ENCODE assay signal across 1 cellular context in genomic region chr14:66105819-66106218, GRCh38.
TF ChIP-seq lines count a peak whose summit lies in the region.

No MANE protein-coding gene starts in this region.

TF ChIP-seq in GM12878, 131 proteins besides CTCF, POLR2A, EP300 and RAD21:
- no peak for TF ChIP-seq CEBPB (IDR thresholded peaks at IDR 0.05; ENCODE audit: borderline replicate concordance in 1 of 2, low read depth in 2 of 2, low read length in 2 of 2)
- TF ChIP-seq YY1 (IDR thresholded peaks at IDR 0.05; ENCODE audit: low read depth, low read length) = no peak
- no peak for TF ChIP-seq ZSCAN29 (IDR thresholded peaks at IDR 0.05)
- no peak for TF ChIP-seq IKZF2 (IDR thresholded peaks at IDR 0.05)
- no peak for TF ChIP-seq E2F4 (IDR thresholded peaks at IDR 0.05; ENCODE audit: low read depth, low read length)
TF ChIP-seq in GM12878: peak in this region for 0.
